Comparison of ENCODE assay signal across 1 cellular context in the genomic region with DNA sequence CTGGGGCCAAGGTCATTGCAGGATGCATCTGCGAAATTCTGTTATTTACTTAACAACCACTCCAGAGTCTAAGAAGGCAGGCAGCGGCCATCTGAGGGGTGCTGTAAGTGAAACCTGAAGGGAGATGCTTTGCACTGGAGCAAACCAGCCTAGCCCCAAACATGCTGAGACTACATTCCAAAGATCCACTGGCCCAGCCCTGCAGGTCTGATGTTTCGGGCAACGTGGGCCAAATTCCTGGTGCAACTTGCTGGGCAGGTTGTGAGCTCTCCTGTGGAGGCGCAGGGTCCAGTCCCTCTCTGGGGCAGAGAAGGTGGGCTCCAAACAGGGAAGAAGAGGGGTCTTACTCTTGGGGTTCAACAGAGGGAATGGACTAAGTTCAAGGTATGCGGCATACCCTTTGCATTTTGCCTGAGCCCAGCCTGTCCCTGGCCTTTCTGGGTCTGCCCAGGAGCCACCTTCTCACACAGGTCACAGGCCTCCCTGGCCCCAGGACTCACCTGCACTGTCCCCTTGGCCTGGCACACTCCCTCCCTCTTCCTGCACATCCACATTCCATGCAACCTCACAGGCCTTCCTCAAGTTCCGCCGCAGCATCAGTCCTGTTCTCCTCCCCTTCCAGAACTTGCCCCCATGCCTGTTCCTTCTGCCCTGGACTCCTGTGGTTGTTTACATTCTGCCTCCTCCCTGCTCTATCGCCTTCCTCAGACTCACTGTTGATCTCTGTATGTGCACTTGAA.
TF ChIP-seq lines count a peak whose summit lies in the region.

No MANE protein-coding gene starts in this region.

TF ChIP-seq in Ishikawa, 13 proteins besides CTCF, POLR2A, EP300 and RAD21 (continued from another document):
- TF ChIP-seq REST (IDR thresholded peaks at IDR 0.05; ENCODE audit: low read depth) (no peak), EGR1 (IDR thresholded peaks at IDR 0.05) (no peak), NFIC (IDR thresholded peaks at IDR 0.05) (peak; percentile 79), YY1 (IDR thresholded peaks at IDR 0.05; ENCODE audit: low read depth) (peak; percentile 45; the same call in 1 of the 2 replicates), TCF12 (IDR thresholded peaks at IDR 0.05; ENCODE audit: low read depth) (peak; percentile 80), TEAD4 (IDR thresholded peaks at IDR 0.05) (peak; percentile 81), CEBPB (IDR thresholded peaks at IDR 0.05) (no peak)
- TF ChIP-seq, protein P1, sequence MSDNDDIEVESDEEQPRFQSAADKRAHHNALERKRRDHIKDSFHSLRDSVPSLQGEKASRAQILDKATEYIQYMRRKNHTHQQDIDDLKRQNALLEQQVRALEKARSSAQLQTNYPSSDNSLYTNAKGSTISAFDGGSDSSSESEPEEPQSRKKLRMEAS (IDR thresholded peaks at IDR 0.05), result peak; percentile 44
